8 cellular contexts compared by ENCODE assay signal in the genomic region with DNA sequence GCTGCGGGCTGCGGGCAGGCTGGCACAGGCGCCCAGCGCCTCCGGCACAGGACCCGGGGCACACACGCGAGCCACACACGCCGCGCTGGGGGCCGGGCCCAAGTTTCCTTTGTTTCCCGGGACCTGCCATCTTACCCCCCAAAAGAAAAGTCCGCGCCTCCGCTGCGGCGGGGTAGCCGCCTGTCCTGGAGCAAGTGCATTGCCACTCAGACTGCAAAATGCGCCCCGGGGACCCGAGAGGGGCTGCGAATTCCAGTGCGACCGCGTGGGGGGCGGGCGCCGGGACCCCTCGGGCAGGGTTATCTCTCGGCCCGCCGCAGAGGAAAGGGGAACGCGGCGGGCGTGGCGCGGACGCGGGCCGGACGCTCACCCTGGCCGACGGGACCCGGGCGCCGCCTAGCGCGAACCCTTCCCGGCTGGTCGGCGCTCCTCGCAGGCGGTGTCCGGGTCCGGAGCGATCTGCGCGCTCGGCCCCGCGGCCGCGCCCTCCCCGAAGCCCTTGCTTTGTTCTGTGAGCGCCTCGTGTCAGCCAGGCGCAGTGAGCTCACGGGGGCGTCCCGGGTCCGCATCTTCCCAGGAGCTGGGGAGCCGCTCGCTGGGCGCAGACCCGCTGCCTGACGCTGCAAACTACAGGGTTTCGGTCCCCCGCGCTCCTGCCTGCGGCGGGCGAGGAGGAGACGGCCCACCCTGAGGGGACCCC. TPM values are rescaled to one million over a fixed set of nuclear protein-coding genes. Genes with fewer than 3 reads are reported as not detected.
DNase-seq lines count a peak whose midpoint lies in the region; ATAC-seq and TF ChIP-seq lines count a peak whose summit lies in the region.

No MANE protein-coding gene starts in this region.

- peak overlapping the region; percentile 72 for H2AFZ ChIP-seq in OCI-LY7 (ENCODE audit: low read length)

- intact Hi-C loops in OCI-LY7 (cut with micrococcal nuclease; ENCODE audit: unreplicated experiment), result loop anchor here (1.0 to 5.0 kb wide), 4 partner anchors 137 to 638 kb away; a partner anchor contains a TSS
- intact Hi-C loops in lower leg skin (cut with DNase I; ENCODE audit: low total_unique reads), result loop anchor here (5.0 to 10.0 kb wide), 2 partner anchors 360 to 528 kb away; no protein-coding TSS in a partner anchor

- POLR2A ChIA-PET in OCI-LY7 (lab: Charles Lee), result interaction anchor here (0.7 kb wide), 2 partner anchors 588 to 646 kb away, joined by 3 to 7 read pairs; no protein-coding TSS in a partner anchor

- no TSS peak for BruUV-seq in OCI-LY7 (replicated peaks; lab: Mats Ljungman, UMichigan)

- TF ChIP-seq CTCF in OCI-LY7 (conservative IDR thresholded peaks at IDR 0.05; ENCODE audit: low read length) (peak; percentile 55), cardiac fibroblast (IDR thresholded peaks at IDR 0.05; ENCODE audit: low read depth, low read length) (no peak), lower leg skin (IDR thresholded peaks at IDR 0.05) (no peak), thoracic aorta (IDR thresholded peaks at IDR 0.05) (no peak)

- H3K79me2 ChIP-seq in OCI-LY7 (ENCODE audit: insufficient read depth, low read depth, low read length), result peaks cover 38% of the 10 kb centered on the region

- peaks cover 38% of the 10 kb centered on the region for H3K36me3 ChIP-seq in OCI-LY7 (ENCODE audit: insufficient read depth, low read length)
- no peaks in the 10 kb centered on the region for H3K36me3 ChIP-seq in thoracic aorta

- H3K9me3 ChIP-seq in OCI-LY7 (ENCODE audit: low read length), result no peaks in the 10 kb centered on the region
- H3K9me3 ChIP-seq in thoracic aorta, result no peaks in the 10 kb centered on the region

- H3K4me3 ChIP-seq in OCI-LY7 (ENCODE audit: low read depth, low read length, poor library complexity, severe bottlenecking), result peak overlapping the region; percentile 84
- H3K4me3 ChIP-seq in cardiac fibroblast (replicated peaks in 1 of 2; ENCODE audit: low read depth in 2 of 2, low read length in 2 of 2), result peak overlapping the region; percentile 48 to 50
- peak overlapping the region; percentile 40 for H3K4me3 ChIP-seq in lower leg skin (ENCODE audit: low read depth, poor library complexity, severe bottlenecking)
- peak overlapping the region; percentile 77 for H3K4me3 ChIP-seq in thoracic aorta

- peaks cover 20% of the 10 kb centered on the region for H4K20me1 ChIP-seq in OCI-LY7 (ENCODE audit: insufficient read depth, low read length)

- peak; percentile 21 for DNase-seq in AG08396 (ENCODE audit: low spot score)
- DNase-seq in OCI-LY7 (ENCODE audit: low spot score), result peak; percentile 84
- peak in 1 of 2 donors; percentile 32 for DNase-seq in cardiac fibroblast (ENCODE audit: low read depth in 2 of 2)
- DNase-seq in lower leg skin (ENCODE audit: low spot score in 2 of 2), result peak in 1 of 2 donors; percentile 85
- no peak for DNase-seq in thoracic aorta (ENCODE audit: low spot score)
- no peak for DNase-seq in GM19238 (ENCODE audit: insufficient read length, low spot score)

- H3K4me1 ChIP-seq in OCI-LY7 (ENCODE audit: insufficient read depth, low read length, poor library complexity, severe bottlenecking) (peaks cover 38% of the 10 kb centered on the region), thoracic aorta (ENCODE audit: control insufficient read depth in 1 of 2, low read depth in 2 of 2) (peaks cover 11 to 24% of the 10 kb centered on the region in 2 donors)

- H3K9me2 ChIP-seq in OCI-LY7 (ENCODE audit: insufficient read depth, low read length), result no peaks in the 10 kb centered on the region

- 1% methylated on average over 20 to 29 of the region's 85 CpGs for WGBS in lower leg skin, 2 donors

- no peak for TF ChIP-seq POLR2A in lower leg skin (IDR thresholded peaks at IDR 0.05)

- ATAC-seq in GM18502 (IDR thresholded peaks at IDR 0.05; ENCODE audit: poor library complexity, unreplicated experiment) (peak; percentile 58), HG03175 (IDR thresholded peaks at IDR 0.05; ENCODE audit: unreplicated experiment) (peak; percentile 53), thoracic aorta (ENCODE audit: insufficient number of reproducible peaks, low FRiP score, low read depth) (no peak)

- peaks cover 4% of the 10 kb centered on the region for H3K27me3 ChIP-seq in thoracic aorta (replicated peaks; ENCODE audit: insufficient read depth)

- CTCF ChIA-PET in OCI-LY7 (lab: Charles Lee; ENCODE audit: unreplicated experiment), result no interaction called here

- H3K27ac ChIP-seq in OCI-LY7 (ENCODE audit: low read depth, low read length, poor library complexity, severe bottlenecking) (peak overlapping the region; percentile 88), thoracic aorta (no peak overlapping the region)

- peak overlapping the region; percentile 82 for H3K4me2 ChIP-seq in OCI-LY7 (ENCODE audit: low read length)

RNA-seq across cellular contexts. Expression of a gene that starts 0.6 kb away (rescaled TPM):
- total RNA-seq in OCI-LY7 (2014; rRNA removed; shearing (Covaris generic)), result 320 and 382 TPM in 2 replicates
- total RNA-seq in OCI-LY7 (2022) (198 and 224 TPM in 2 replicates), lower leg skin (100 to 1,000 TPM in 2 of 4 donors, 10 to 100 TPM in 2; 60.9 to 207 (median 126) TPM), thoracic aorta (1 to 10 TPM in 1 of 2 donors, under 1 TPM in 1; 0.95 to 6.6 TPM)

RNA-seq across cellular contexts. Expression of a gene that starts 52.9 kb away (rescaled TPM):
- 22.3 and 27.3 TPM in 2 replicates for total RNA-seq in OCI-LY7 (2014; rRNA removed; shearing (Covaris generic))
- total RNA-seq in OCI-LY7 (2022) (21.6 and 23.0 TPM in 2 replicates), lower leg skin (10 to 100 TPM in 2 of 4 donors, 1 to 10 TPM in 2; 4.2 to 13.1 (median 10.9) TPM), thoracic aorta (10 to 100 TPM in 1 of 2 donors, 1 to 10 TPM in 1; 9.6 to 10.4 TPM)

Comparison
In these comparisons a context has a peak if more than half of its experiments do, and no peak if none do; other contexts are left out.
1. DNase-seq: peak in AG08396 (single experiment) and OCI-LY7 (single experiment); none in thoracic aorta (single experiment) and GM19238 (single experiment).
2. RNA of a gene that starts 0.6 kb away (total RNA-seq): 198 to 382 TPM in OCI-LY7 and 60.9 to 207 TPM in lower leg skin; 0.95 to 6.6 TPM in thoracic aorta; every median in the first group is over 4 times any median in the second.
3. Peak in every context shown above with its lines, with median percentiles within 50 percentile points of each other: H3K4me3 ChIP-seq.